26 cellular contexts compared by ENCODE assay signal in the genomic region with DNA sequence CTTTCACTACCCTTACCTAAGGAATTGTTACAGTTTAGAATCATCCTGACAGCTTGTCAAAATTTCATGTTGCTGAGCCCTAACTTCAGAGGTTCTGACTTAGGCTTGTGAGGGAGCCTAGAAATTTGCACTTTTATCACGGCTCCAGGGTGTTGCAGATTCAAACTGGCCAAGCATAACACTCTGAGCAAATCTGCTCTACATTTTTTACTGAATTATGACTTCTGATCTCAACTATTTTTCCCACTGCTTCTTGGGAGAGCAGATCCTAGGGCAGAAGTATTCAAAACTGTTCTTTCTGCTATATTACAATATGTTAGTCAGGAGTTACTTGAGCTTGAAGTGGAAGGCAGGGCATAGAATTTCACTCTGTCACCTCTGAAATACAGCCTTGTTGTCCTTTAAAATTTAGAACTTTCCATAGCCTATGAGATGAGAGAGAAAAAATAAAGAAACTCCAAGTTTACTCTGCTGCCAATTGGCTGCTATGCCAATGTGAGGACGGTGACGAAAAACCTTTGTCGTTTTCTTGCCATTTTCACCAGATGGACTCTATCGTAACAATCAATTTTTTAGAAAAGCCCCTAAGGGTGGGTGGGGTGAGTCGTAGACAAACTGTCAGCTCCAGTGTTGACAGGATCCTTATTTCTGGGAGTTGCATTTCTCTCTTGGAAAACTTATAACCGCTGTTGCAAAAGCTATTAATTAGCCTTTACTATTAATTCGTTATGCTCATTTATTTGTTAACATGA. TPM values are rescaled to one million over a fixed set of nuclear protein-coding genes. Genes with fewer than 3 reads are reported as not detected.
DNase-seq lines count a peak whose midpoint lies in the region; ATAC-seq and TF ChIP-seq lines count a peak whose summit lies in the region.
"Had no signal": no experiment of that assay in that cellular context is flagged by ENCODE, and none has a peak within 500 bp of the region (broad histone marks: within the 10 kb centered on the region; RNA-seq: fewer than 3 reads in every experiment).

No MANE protein-coding gene starts in this region.

- no peaks in the 10 kb centered on the region for H3K27me3 ChIP-seq in ACC112 (ENCODE audit: insufficient read depth, low read length)
- no peaks in the 10 kb centered on the region for H3K27me3 ChIP-seq in PC-3 (ENCODE audit: low read length)
- H3K27me3 ChIP-seq: neural progenitor cell, SJSA1, vagina had no signal

- H3K27ac Mint-ChIP-seq in nephron, result peak overlapping the region; percentile 35 to 95 (median 84)
- H3K27ac Mint-ChIP-seq: neural progenitor cell, T-helper 17 cell had no signal

- H3K79me2 ChIP-seq in ACC112 (ENCODE audit: control insufficient read depth, insufficient read depth, low read length, unreplicated experiment) (no peaks in the 10 kb centered on the region), PC-3 (ENCODE audit: low read length) (no peaks in the 10 kb centered on the region)

- peak overlapping the region in 2 of 3 experiments; percentile 12 to 14 for H3K4me3 Mint-ChIP-seq in nephron
- H3K4me3 Mint-ChIP-seq: neural progenitor cell, T-helper 17 cell had no signal

- H3K4me2 ChIP-seq in PC-3 (ENCODE audit: low read length), result peak overlapping the region; percentile 56
- H3K4me2 ChIP-seq: neural progenitor cell had no signal

- H3K36me3 Mint-ChIP-seq in nephron (ENCODE audit: low read depth), result no peaks in the 10 kb centered on the region
- H3K36me3 Mint-ChIP-seq: neural progenitor cell had no signal

- H3K9ac ChIP-seq in PC-3 (ENCODE audit: low read length), result no peak overlapping the region
- H3K9ac ChIP-seq: neural progenitor cell had no signal

- DNase-seq in PC-3, result no peak
- peak; percentile 71 for DNase-seq in fibroblast of the aortic adventitia (ENCODE audit: low read depth)
- no peak for DNase-seq in activated T-cell treated with anti-CD3 and anti-CD28 coated beads for 4 hours
- DNase-seq: activated CD4-positive, alpha-beta T cell treated with anti-CD3 and anti-CD28 coated beads, Interleukin-2, amount 50 U/mL, for 1 hour; activated gamma-delta T cell treated with Interleukin-2 at 50 U/mL for 16 hours; caudate nucleus; effector CD4-positive, alpha-beta T cell; erythroblast; GDM1; NCI-H1694 treated with DMSO at 0.1 percent for 48 hours; stimulated activated CD4-positive, alpha-beta T cell treated with anti-CD3 and anti-CD28 coated beads, Interleukin-15, amount 100 ng/mL, for 24 hours; T-helper 17 cell had no signal

- intact Hi-C loops in PC-3 (cut with micrococcal nuclease), result loop anchor here (5.0 kb wide), 1 partner anchor 52 kb away; no protein-coding TSS in a partner anchor

- H2AFZ ChIP-seq in ACC112 (ENCODE audit: low read length, unreplicated experiment) (peak overlapping the region; percentile 23), PC-3 (ENCODE audit: low read length) (no peak overlapping the region)
- H2AFZ ChIP-seq: neural progenitor cell had no signal

- H3F3A ChIP-seq in PC-3 (ENCODE audit: low read length, unreplicated experiment), result no peaks in the 10 kb centered on the region

- no peaks in the 10 kb centered on the region for H3K9me3 Mint-ChIP-seq in nephron
- H3K9me3 Mint-ChIP-seq: neural progenitor cell had no signal

- H3K36me3 ChIP-seq in ACC112 (ENCODE audit: insufficient read depth, low read length) (no peaks in the 10 kb centered on the region), PC-3 (ENCODE audit: low read depth, low read length) (no peaks in the 10 kb centered on the region)
- H3K36me3 ChIP-seq: neural progenitor cell, SJSA1, vagina had no signal

- TF ChIP-seq CTCF in PC-3 (conservative IDR thresholded peaks at IDR 0.05; ENCODE audit: low read depth, low read length), result no peak
- no peak for TF ChIP-seq CTCF in fibroblast of the aortic adventitia (IDR thresholded peaks at IDR 0.05; ENCODE audit: insufficient read depth, low read length)
- TF ChIP-seq CTCF in nephron (IDR thresholded peaks at IDR 0.05; ENCODE audit: unreplicated experiment in 3 of 3), result no peak

- no peaks in the 10 kb centered on the region for H3K9me2 ChIP-seq in PC-3 (replicated peaks; ENCODE audit: low read length)

- H3K9me3 ChIP-seq in PC-3 (ENCODE audit: low read length), result no peaks in the 10 kb centered on the region
- H3K9me3 ChIP-seq: SJSA1, vagina had no signal

- no TSS peak for BruUV-seq in PC-3 (replicated peaks; lab: Mats Ljungman, UMichigan)

- peaks cover 39% of the 10 kb centered on the region for H3K4me1 Mint-ChIP-seq in nephron
- H3K4me1 Mint-ChIP-seq: neural progenitor cell, T-helper 17 cell had no signal

- no peaks in the 10 kb centered on the region for H4K20me1 ChIP-seq in PC-3 (ENCODE audit: low read length)

- peaks cover 7% of the 10 kb centered on the region for H3K27me3 Mint-ChIP-seq in nephron (ENCODE audit: low read depth)

- H3K4me3 ChIP-seq in ACC112 (ENCODE audit: low read depth, low read length) (no peak overlapping the region), PC-3 (ENCODE audit: low read length) (no peak overlapping the region), fibroblast of the aortic adventitia (ENCODE audit: low read depth, low read length) (no peak overlapping the region)
- H3K4me3 ChIP-seq: K562, neural progenitor cell, SJSA1, vagina had no signal

- H3K27ac ChIP-seq in ACC112 (ENCODE audit: low read depth, low read length) (no peak overlapping the region), PC-3 (ENCODE audit: low read length) (0 out of 2 replicates have a peak overlapping the region, but pooled peaks have one; percentile 3)
- H3K27ac ChIP-seq: C4-2B, neural progenitor cell, SJSA1, vagina had no signal

- CTCF ChIA-PET in PC-3 (lab: Charles Lee), result no interaction called here

- POLR2A ChIA-PET in PC-3 (lab: Charles Lee; ENCODE audit: unreplicated experiment), result no interaction called here

- no peak for ATAC-seq in PC-3
- ATAC-seq in HG02840 (IDR thresholded peaks at IDR 0.05; ENCODE audit: low FRiP score, unreplicated experiment), result no peak
- no peak for ATAC-seq in HG03520 (IDR thresholded peaks at IDR 0.05; ENCODE audit: unreplicated experiment)
- no peak for ATAC-seq in HG02588 (IDR thresholded peaks at IDR 0.05; ENCODE audit: unreplicated experiment)
- ATAC-seq: K562, left lobe of liver, Panc1, T-helper 17 cell had no signal

- H3K4me1 ChIP-seq in ACC112 (ENCODE audit: control insufficient read depth, insufficient read depth, low read length, unreplicated experiment) (no peaks in the 10 kb centered on the region), PC-3 (ENCODE audit: insufficient read depth, low read length) (peaks cover 27% of the 10 kb centered on the region)
- H3K4me1 ChIP-seq: neural progenitor cell, vagina had no signal

RNA-seq across cellular contexts. Expression of gene KERA, which starts 16.4 kb away (rescaled TPM):
- total RNA-seq in PC-3 (2014; rRNA removed), result not detected in 2 replicates
- total RNA-seq in fibroblast of the aortic adventitia (ENCODE audit: low replicate concordance), result not detected in 2 replicates
- total RNA-seq: K562, left lobe of liver, mononuclear cell, subcutaneous adipose tissue, T-helper 17 cell, vagina had no signal

RNA-seq across cellular contexts. Expression of gene LUM, which starts 37.0 kb away (rescaled TPM):
- total RNA-seq in PC-3 (2014; rRNA removed), result 0.15 TPM in 1 of 2 replicates, not detected in the other
- total RNA-seq in fibroblast of the aortic adventitia (ENCODE audit: low replicate concordance), result 88.8 and 582 TPM in 2 replicates
- total RNA-seq: T-helper 17 cell had no signal

Comparison
In these comparisons a context has a peak if more than half of its experiments do, and no peak if none do; other contexts are left out.
1. RNA of gene LUM, which starts 37.0 kb away (total RNA-seq): 88.8 to 582 TPM in fibroblast of the aortic adventitia; 0.15 TPM in PC-3; every median in the first group is over 10 times any median in the second.